1 cellular context compared by ENCODE assay signal in the genomic region with DNA sequence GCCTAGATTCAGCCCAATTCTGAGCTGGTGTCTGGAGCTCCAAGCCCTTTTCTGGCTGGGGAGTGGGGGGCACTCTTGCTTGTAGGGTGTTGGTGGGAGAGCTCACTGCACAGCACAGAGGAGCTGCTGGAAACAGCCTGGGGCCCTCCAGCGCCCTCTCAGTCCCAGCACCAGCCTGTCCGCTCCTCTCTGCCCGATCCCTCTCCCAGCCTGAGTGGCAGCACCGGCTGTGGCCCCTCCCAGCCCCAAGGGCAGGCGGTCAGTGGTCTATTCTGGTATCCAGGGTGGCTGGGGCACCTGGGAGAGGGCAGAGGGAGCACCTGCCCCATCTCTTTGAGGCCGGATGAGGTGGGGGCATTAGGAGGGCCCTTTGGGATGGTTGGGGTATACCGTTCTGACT.
TF ChIP-seq lines count a peak whose summit lies in the region.

No MANE protein-coding gene starts in this region.

TF ChIP-seq in HepG2, 621 proteins besides CTCF, POLR2A, EP300 and RAD21:
- TF ChIP-seq ZFP91 (CRISPR knock-in tag; IDR thresholded peaks at IDR 0.05; ENCODE audit: borderline replicate concordance) (no peak), GFI1 (CRISPR knock-in tag; IDR thresholded peaks at IDR 0.05; ENCODE audit: borderline replicate concordance) (0 out of 2 replicates have a peak, but pooled peaks have one; percentile 17)
TF ChIP-seq in HepG2: peak in this region for 1.
